Comparison of ENCODE assay signal across 1 cellular context in the genomic region with DNA sequence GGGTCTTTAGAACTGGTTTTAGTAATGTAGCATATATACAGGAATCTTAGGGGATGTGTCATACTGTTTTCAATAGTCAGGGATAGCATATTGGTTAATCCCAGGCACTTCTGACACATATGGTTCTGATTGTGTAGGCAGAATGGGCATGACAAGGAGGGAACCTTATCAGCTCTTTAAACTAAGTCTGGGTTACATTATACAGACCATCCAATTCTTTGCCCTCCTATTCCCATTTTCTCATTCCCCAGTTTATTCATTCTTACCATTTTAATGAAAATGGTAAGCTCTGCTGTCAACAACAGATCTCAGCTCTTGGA.
A peak's percentile ranks its signal among the peaks of the same experiment; 100 is the strongest.
TF ChIP-seq lines count a peak whose summit lies in the region.

No MANE protein-coding gene starts in this region.

TF ChIP-seq in SK-N-SH, 30 proteins besides CTCF, POLR2A, EP300 and RAD21 (continued from another document):
- TF ChIP-seq, protein P1, sequence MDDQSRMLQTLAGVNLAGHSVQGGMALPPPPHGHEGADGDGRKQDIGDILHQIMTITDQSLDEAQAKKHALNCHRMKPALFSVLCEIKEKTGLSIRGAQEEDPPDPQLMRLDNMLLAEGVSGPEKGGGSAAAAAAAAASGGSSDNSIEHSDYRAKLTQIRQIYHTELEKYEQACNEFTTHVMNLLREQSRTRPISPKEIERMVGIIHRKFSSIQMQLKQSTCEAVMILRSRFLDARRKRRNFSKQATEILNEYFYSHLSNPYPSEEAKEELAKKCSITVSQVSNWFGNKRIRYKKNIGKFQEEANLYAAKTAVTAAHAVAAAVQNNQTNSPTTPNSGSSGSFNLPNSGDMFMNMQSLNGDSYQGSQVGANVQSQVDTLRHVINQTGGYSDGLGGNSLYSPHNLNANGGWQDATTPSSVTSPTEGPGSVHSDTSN (IDR thresholded peaks at IDR 0.05): peak; percentile 42
- TF ChIP-seq CHD2 (IDR thresholded peaks at IDR 0.05; ENCODE audit: low read length, partially characterized antibody): peak; percentile 70
- TF ChIP-seq, protein P2, sequence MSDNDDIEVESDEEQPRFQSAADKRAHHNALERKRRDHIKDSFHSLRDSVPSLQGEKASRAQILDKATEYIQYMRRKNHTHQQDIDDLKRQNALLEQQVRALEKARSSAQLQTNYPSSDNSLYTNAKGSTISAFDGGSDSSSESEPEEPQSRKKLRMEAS (IDR thresholded peaks at IDR 0.05; ENCODE audit: low read depth): no peak
- no peak for TF ChIP-seq MXI1 (IDR thresholded peaks at IDR 0.05; ENCODE audit: low read depth, low read length)
- TF ChIP-seq, protein P3, sequence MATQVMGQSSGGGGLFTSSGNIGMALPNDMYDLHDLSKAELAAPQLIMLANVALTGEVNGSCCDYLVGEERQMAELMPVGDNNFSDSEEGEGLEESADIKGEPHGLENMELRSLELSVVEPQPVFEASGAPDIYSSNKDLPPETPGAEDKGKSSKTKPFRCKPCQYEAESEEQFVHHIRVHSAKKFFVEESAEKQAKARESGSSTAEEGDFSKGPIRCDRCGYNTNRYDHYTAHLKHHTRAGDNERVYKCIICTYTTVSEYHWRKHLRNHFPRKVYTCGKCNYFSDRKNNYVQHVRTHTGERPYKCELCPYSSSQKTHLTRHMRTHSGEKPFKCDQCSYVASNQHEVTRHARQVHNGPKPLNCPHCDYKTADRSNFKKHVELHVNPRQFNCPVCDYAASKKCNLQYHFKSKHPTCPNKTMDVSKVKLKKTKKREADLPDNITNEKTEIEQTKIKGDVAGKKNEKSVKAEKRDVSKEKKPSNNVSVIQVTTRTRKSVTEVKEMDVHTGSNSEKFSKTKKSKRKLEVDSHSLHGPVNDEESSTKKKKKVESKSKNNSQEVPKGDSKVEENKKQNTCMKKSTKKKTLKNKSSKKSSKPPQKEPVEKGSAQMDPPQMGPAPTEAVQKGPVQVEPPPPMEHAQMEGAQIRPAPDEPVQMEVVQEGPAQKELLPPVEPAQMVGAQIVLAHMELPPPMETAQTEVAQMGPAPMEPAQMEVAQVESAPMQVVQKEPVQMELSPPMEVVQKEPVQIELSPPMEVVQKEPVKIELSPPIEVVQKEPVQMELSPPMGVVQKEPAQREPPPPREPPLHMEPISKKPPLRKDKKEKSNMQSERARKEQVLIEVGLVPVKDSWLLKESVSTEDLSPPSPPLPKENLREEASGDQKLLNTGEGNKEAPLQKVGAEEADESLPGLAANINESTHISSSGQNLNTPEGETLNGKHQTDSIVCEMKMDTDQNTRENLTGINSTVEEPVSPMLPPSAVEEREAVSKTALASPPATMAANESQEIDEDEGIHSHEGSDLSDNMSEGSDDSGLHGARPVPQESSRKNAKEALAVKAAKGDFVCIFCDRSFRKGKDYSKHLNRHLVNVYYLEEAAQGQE (IDR thresholded peaks at IDR 0.05; ENCODE audit: low read depth, low read length): no peak
- TF ChIP-seq ELF1 (IDR thresholded peaks at IDR 0.05): no peak
- peak; percentile 85; the same call in 1 of the 2 replicates for TF ChIP-seq RCOR1 (IDR thresholded peaks at IDR 0.05; ENCODE audit: low read length)
- TF ChIP-seq POLR2AphosphoS5 (IDR thresholded peaks at IDR 0.05; ENCODE audit: low read depth, low read length): peak; percentile 49; the same call in 1 of the 2 replicates
- no peak for TF ChIP-seq FOXM1 (IDR thresholded peaks at IDR 0.05; ENCODE audit: low read depth)
- TF ChIP-seq TEAD4 (IDR thresholded peaks at IDR 0.05; ENCODE audit: borderline replicate concordance, insufficient read depth): no peak
- TF ChIP-seq TCF12 (IDR thresholded peaks at IDR 0.05): peak; percentile 85
- TF ChIP-seq JUND (IDR thresholded peaks at IDR 0.05): no peak
- TF ChIP-seq, protein P4, sequence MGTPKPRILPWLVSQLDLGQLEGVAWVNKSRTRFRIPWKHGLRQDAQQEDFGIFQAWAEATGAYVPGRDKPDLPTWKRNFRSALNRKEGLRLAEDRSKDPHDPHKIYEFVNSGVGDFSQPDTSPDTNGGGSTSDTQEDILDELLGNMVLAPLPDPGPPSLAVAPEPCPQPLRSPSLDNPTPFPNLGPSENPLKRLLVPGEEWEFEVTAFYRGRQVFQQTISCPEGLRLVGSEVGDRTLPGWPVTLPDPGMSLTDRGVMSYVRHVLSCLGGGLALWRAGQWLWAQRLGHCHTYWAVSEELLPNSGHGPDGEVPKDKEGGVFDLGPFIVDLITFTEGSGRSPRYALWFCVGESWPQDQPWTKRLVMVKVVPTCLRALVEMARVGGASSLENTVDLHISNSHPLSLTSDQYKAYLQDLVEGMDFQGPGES (IDR thresholded peaks at IDR 0.05; ENCODE audit: low read depth, low read length): no peak
- no peak for TF ChIP-seq RFX5 (IDR thresholded peaks at IDR 0.05; ENCODE audit: low read length)
- TF ChIP-seq, protein P5, sequence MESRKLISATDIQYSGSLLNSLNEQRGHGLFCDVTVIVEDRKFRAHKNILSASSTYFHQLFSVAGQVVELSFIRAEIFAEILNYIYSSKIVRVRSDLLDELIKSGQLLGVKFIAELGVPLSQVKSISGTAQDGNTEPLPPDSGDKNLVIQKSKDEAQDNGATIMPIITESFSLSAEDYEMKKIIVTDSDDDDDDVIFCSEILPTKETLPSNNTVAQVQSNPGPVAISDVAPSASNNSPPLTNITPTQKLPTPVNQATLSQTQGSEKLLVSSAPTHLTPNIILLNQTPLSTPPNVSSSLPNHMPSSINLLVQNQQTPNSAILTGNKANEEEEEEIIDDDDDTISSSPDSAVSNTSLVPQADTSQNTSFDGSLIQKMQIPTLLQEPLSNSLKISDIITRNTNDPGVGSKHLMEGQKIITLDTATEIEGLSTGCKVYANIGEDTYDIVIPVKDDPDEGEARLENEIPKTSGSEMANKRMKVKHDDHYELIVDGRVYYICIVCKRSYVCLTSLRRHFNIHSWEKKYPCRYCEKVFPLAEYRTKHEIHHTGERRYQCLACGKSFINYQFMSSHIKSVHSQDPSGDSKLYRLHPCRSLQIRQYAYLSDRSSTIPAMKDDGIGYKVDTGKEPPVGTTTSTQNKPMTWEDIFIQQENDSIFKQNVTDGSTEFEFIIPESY (IDR thresholded peaks at IDR 0.05; ENCODE audit: borderline replicate concordance, low read depth): no peak
- TF ChIP-seq SIN3A (IDR thresholded peaks at IDR 0.05; ENCODE audit: borderline replicate concordance, low read depth, low read length): no peak
- no peak for TF ChIP-seq SMC3 (IDR thresholded peaks at IDR 0.05; ENCODE audit: low read depth, low read length)
- TF ChIP-seq, protein P6, sequence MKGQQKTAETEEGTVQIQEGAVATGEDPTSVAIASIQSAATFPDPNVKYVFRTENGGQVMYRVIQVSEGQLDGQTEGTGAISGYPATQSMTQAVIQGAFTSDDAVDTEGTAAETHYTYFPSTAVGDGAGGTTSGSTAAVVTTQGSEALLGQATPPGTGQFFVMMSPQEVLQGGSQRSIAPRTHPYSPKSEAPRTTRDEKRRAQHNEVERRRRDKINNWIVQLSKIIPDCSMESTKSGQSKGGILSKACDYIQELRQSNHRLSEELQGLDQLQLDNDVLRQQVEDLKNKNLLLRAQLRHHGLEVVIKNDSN (IDR thresholded peaks at IDR 0.05; ENCODE audit: borderline replicate concordance, low read depth): no peak
- TF ChIP-seq GABPA (IDR thresholded peaks at IDR 0.05; ENCODE audit: low read depth): no peak
- TF ChIP-seq NRF1 (IDR thresholded peaks at IDR 0.05; ENCODE audit: low read depth, low read length): no peak
